1 cellular context compared by ENCODE assay signal in genomic region chr15:90906181-90906849, GRCh38.
TF ChIP-seq lines count a peak whose summit lies in the region.

No MANE protein-coding gene starts in this region.

TF ChIP-seq in K562, 482 proteins besides CTCF, POLR2A, EP300 and RAD21:
- TF ChIP-seq ZNF280A (IDR thresholded peaks at IDR 0.05; ENCODE audit: low read depth, partially characterized antibody) (no peak), ZFX (CRISPR knock-in tag; IDR thresholded peaks at IDR 0.05) (peak; percentile 29; the same call in 1 of the 2 replicates), RBM34 (IDR thresholded peaks at IDR 0.05; ENCODE audit: borderline replicate concordance, insufficient read depth, low read length) (no peak), POLR2G (IDR thresholded peaks at IDR 0.05; ENCODE audit: low read depth, low read length) (peak; percentile 27; the same call in 1 of the 2 replicates), ZNF668 (CRISPR knock-in tag; IDR thresholded peaks at IDR 0.05) (no peak), BRCA1 (IDR thresholded peaks at IDR 0.05) (no peak), BRCA1 (CRISPR knock-in tag; IDR thresholded peaks at IDR 0.05) (0 out of 2 replicates have a peak, but pooled peaks have one; percentile 40), ADNP (tag; IDR thresholded peaks at IDR 0.05) (no peak), POLR3A (IDR thresholded peaks at IDR 0.05; ENCODE audit: borderline replicate concordance, extremely low read depth, insufficient read depth, insufficient read length) (no peak)
